ENCODE assay signal across 9 cellular contexts in genomic region chr2:149087751-149088150, GRCh38. TPM values are rescaled to one million over a fixed set of nuclear protein-coding genes. Genes with fewer than 3 reads are reported as not detected.
DNase-seq lines count a peak whose midpoint lies in the region; ATAC-seq and TF ChIP-seq lines count a peak whose summit lies in the region.
"Had no signal": no experiment of that assay in that cellular context is flagged by ENCODE, and none has a peak within 500 bp of the region (broad histone marks: within the 10 kb centered on the region; RNA-seq: fewer than 3 reads in every experiment).

No MANE protein-coding gene starts in this region.

- WGBS in neuronal stem cell (ENCODE audit: extremely low coverage in 2 of 2, insufficient read length in 2 of 2, insufficient replicate concordance in 1 of 2), 2 donors = no CpG with 5 or more reads among the region's 4 CpGs
- 63 to 83% methylated on average over 4 of the region's 4 CpGs for WGBS in sigmoid colon, 2 donors

- H3K79me1 ChIP-seq in neuronal stem cell (ENCODE audit: low read depth, low read length) = no peaks in the 10 kb centered on the region

- H3K4me1 ChIP-seq in Karpas-422 (ENCODE audit: low read length) = no peaks in the 10 kb centered on the region
- H3K4me1 ChIP-seq in neuronal stem cell (ENCODE audit: control insufficient read depth in 2 of 2, insufficient read depth in 1 of 2, low read depth in 1 of 2, low read length in 2 of 2) = peaks cover 0 to 3% of the 10 kb centered on the region in 2 donors
- no peaks in the 10 kb centered on the region for H3K4me1 ChIP-seq in CD8-positive, alpha-beta T cell (ENCODE audit: insufficient read depth, low read length)
- H3K4me1 ChIP-seq in sigmoid colon = no peaks in the 10 kb centered on the region
- peaks cover 0 to 23% of the 10 kb centered on the region in 2 donors for H3K4me1 ChIP-seq in left lung

- intact Hi-C loops in CD8-positive, alpha-beta T cell (cut with DNase I, micrococcal nuclease) = loop anchor here in 1 of 2 experiments (5.0 kb wide), 1 partner anchor 475 kb away; no protein-coding TSS in a partner anchor
- intact Hi-C loops in sigmoid colon (cut with DNase I) (no loop called here), left lung (cut with DNase I) (no loop called here)

- no peaks in the 10 kb centered on the region for H3K36me3 Mint-ChIP-seq in CD8-positive, alpha-beta T cell
- H3K36me3 Mint-ChIP-seq: naive thymus-derived CD8-positive, alpha-beta T cell had no signal

- no peak overlapping the region for H4K91ac ChIP-seq in neuronal stem cell (ENCODE audit: low read depth, low read length, poor library complexity)

- H3K14ac ChIP-seq in neuronal stem cell (ENCODE audit: low read length) = no peak overlapping the region

- H2AK5ac ChIP-seq in neuronal stem cell (ENCODE audit: low read depth, low read length) = no peak overlapping the region

- no peak overlapping the region for H2BK120ac ChIP-seq in neuronal stem cell (ENCODE audit: low read depth, low read length)

- H3K27ac ChIP-seq in Karpas-422 (ENCODE audit: low read length) = no peak overlapping the region
- no peak overlapping the region for H3K27ac ChIP-seq in brain microvascular endothelial cell
- no peak overlapping the region for H3K27ac ChIP-seq in neuronal stem cell (replicated peaks; ENCODE audit: low read length)
- no peak overlapping the region for H3K27ac ChIP-seq in CD8-positive, alpha-beta T cell (ENCODE audit: low read depth, low read length)
- no peak overlapping the region for H3K27ac ChIP-seq in sigmoid colon
- no peak overlapping the region for H3K27ac ChIP-seq in left lung
- H3K27ac ChIP-seq: heart left ventricle had no signal

- H3K36me3 ChIP-seq in Karpas-422 (ENCODE audit: insufficient read depth, low read length) (no peaks in the 10 kb centered on the region), brain microvascular endothelial cell (replicated peaks) (no peaks in the 10 kb centered on the region), neuronal stem cell (replicated peaks in 1 of 2; ENCODE audit: control insufficient read depth in 2 of 2, insufficient read depth in 2 of 2, low read length in 2 of 2) (no peaks in the 10 kb centered on the region), sigmoid colon (no peaks in the 10 kb centered on the region), left lung (no peaks in the 10 kb centered on the region)
- H3K36me3 ChIP-seq in CD8-positive, alpha-beta T cell (ENCODE audit: insufficient read depth, low read length) = no peaks in the 10 kb centered on the region
- H3K36me3 ChIP-seq: heart left ventricle had no signal

- no peak overlapping the region for H2BK15ac ChIP-seq in neuronal stem cell (ENCODE audit: low read length)

- no peaks in the 10 kb centered on the region for H3K9me2 ChIP-seq in Karpas-422 (replicated peaks; ENCODE audit: insufficient read depth, low read length)

- no peaks in the 10 kb centered on the region for H3K9me3 ChIP-seq in Karpas-422 (ENCODE audit: low read length)
- H3K9me3 ChIP-seq in neuronal stem cell (replicated peaks in 1 of 2; ENCODE audit: control insufficient read depth in 2 of 2, insufficient read depth in 1 of 2, low read depth in 1 of 2, low read length in 2 of 2) = no peaks in the 10 kb centered on the region
- no peaks in the 10 kb centered on the region for H3K9me3 ChIP-seq in CD8-positive, alpha-beta T cell (ENCODE audit: low read length)
- no peaks in the 10 kb centered on the region for H3K9me3 ChIP-seq in sigmoid colon
- no peaks in the 10 kb centered on the region for H3K9me3 ChIP-seq in left lung
- H3K9me3 ChIP-seq: heart left ventricle had no signal

- H2BK5ac ChIP-seq in neuronal stem cell (ENCODE audit: low read length) = no peak overlapping the region

- no peaks in the 10 kb centered on the region for H4K20me1 ChIP-seq in Karpas-422 (ENCODE audit: insufficient read depth, low read depth, low read length)

- H3K27me3 Mint-ChIP-seq in CD8-positive, alpha-beta T cell (ENCODE audit: low read depth) = peaks cover 14% of the 10 kb centered on the region

- no peak overlapping the region for H3K27ac Mint-ChIP-seq in CD8-positive, alpha-beta T cell
- H3K27ac Mint-ChIP-seq: naive thymus-derived CD8-positive, alpha-beta T cell had no signal

- H3K27me3 ChIP-seq in Karpas-422 (ENCODE audit: low read length) = no peaks in the 10 kb centered on the region
- no peaks in the 10 kb centered on the region for H3K27me3 ChIP-seq in brain microvascular endothelial cell (replicated peaks)
- peaks cover 0 to 4% (median 0%) of the 10 kb centered on the region in 3 experiments for H3K27me3 ChIP-seq in neuronal stem cell (ENCODE audit: control insufficient read depth in 3 of 3, insufficient read depth in 3 of 3, low read depth in 1 of 3, low read length in 3 of 3)
- no peaks in the 10 kb centered on the region for H3K27me3 ChIP-seq in CD8-positive, alpha-beta T cell (ENCODE audit: insufficient read depth, low read length)
- no peaks in the 10 kb centered on the region for H3K27me3 ChIP-seq in sigmoid colon
- H3K27me3 ChIP-seq in left lung = no peaks in the 10 kb centered on the region
- H3K27me3 ChIP-seq: heart left ventricle had no signal

- H3K18ac ChIP-seq in neuronal stem cell (ENCODE audit: low read length) = no peak overlapping the region

- no peak overlapping the region for H2BK12ac ChIP-seq in neuronal stem cell (ENCODE audit: low read length)

- H3K4ac ChIP-seq in neuronal stem cell (ENCODE audit: low read length) = peak overlapping the region; percentile 58

- no peaks in the 10 kb centered on the region for H3K9me3 Mint-ChIP-seq in CD8-positive, alpha-beta T cell
- H3K9me3 Mint-ChIP-seq: naive thymus-derived CD8-positive, alpha-beta T cell had no signal

- no peak overlapping the region for H3K23ac ChIP-seq in neuronal stem cell (ENCODE audit: low read depth, low read length, poor library complexity)

- no peak for TF ChIP-seq POLR2A in sigmoid colon (IDR thresholded peaks at IDR 0.05)

- TF ChIP-seq CTCF in GM12874 (IDR thresholded peaks at IDR 0.05; ENCODE audit: insufficient read depth, low read depth, low read length) (peak; percentile 45; the same call in 1 of the 2 replicates), brain microvascular endothelial cell (IDR thresholded peaks at IDR 0.05; ENCODE audit: low read depth, low read length, missing control alignments) (peak; percentile 60), sigmoid colon (IDR thresholded peaks at IDR 0.05) (no peak), left lung (IDR thresholded peaks at IDR 0.05) (no peak)
- no peak for TF ChIP-seq CTCF in CD8-positive, alpha-beta T cell (IDR thresholded peaks at IDR 0.05)

- H3K9ac ChIP-seq in Karpas-422 (ENCODE audit: low read length) (no peak overlapping the region), neuronal stem cell (ENCODE audit: low read depth, low read length, poor library complexity) (no peak overlapping the region)

- H3K4me3 ChIP-seq in Karpas-422 (ENCODE audit: low read length) = no peak overlapping the region
- H3K4me3 ChIP-seq in brain microvascular endothelial cell (ENCODE audit: low read depth, low read length) = no peak overlapping the region
- no peak overlapping the region for H3K4me3 ChIP-seq in neuronal stem cell (ENCODE audit: low read length in 2 of 2)
- H3K4me3 ChIP-seq in CD8-positive, alpha-beta T cell (ENCODE audit: low read depth, low read length) = no peak overlapping the region
- H3K4me3 ChIP-seq in sigmoid colon = no peak overlapping the region
- H3K4me3 ChIP-seq in left lung = no peak overlapping the region
- H3K4me3 ChIP-seq: heart left ventricle had no signal

- H4K8ac ChIP-seq in neuronal stem cell (ENCODE audit: low read depth, low read length) = no peak overlapping the region

- no peaks in the 10 kb centered on the region for H3K4me1 Mint-ChIP-seq in CD8-positive, alpha-beta T cell (ENCODE audit: low read depth)

- no peak overlapping the region for H3K4me3 Mint-ChIP-seq in CD8-positive, alpha-beta T cell
- H3K4me3 Mint-ChIP-seq: naive thymus-derived CD8-positive, alpha-beta T cell had no signal

- POLR2A ChIA-PET in CD8-positive, alpha-beta T cell (lab: Charles Lee) = no interaction called here

- DNase-seq in Karpas-422 (peak; percentile 59), brain microvascular endothelial cell (no peak), neuronal stem cell (ENCODE audit: low spot score) (no peak), sigmoid colon (no peak), left lung (no peak)
- DNase-seq in CD8-positive, alpha-beta T cell = no peak
- DNase-seq: heart left ventricle had no signal

- in situ Hi-C loops in brain microvascular endothelial cell (cut with HindIII; ENCODE audit: low pct_ligation_motif_present, low sequenced_read_pairs) = no loop called here

- no peak for ATAC-seq in CD8-positive, alpha-beta T cell
- no peak for ATAC-seq in left lung
- ATAC-seq: heart left ventricle; naive thymus-derived CD8-positive, alpha-beta T cell had no signal

- H2AFZ ChIP-seq in Karpas-422 (ENCODE audit: low read length) = no peak overlapping the region
- no peak overlapping the region for H2AFZ ChIP-seq in neuronal stem cell (ENCODE audit: low read length)

- no peak overlapping the region for H3K4me2 ChIP-seq in Karpas-422 (ENCODE audit: low read depth, low read length, poor library complexity, severe bottlenecking)
- H3K4me2 ChIP-seq in neuronal stem cell (ENCODE audit: insufficient read depth, low read length, poor library complexity, severe bottlenecking) = no peak overlapping the region

- no peaks in the 10 kb centered on the region for H3K79me2 ChIP-seq in Karpas-422 (ENCODE audit: low read length)

- no peak for TF ChIP-seq EP300 in sigmoid colon (IDR thresholded peaks at IDR 0.05)

- CTCF ChIA-PET in CD8-positive, alpha-beta T cell (lab: Charles Lee) = no interaction called here

RNA-seq across cellular contexts. Expression of gene LYPD6B, which starts 49.3 kb away (rescaled TPM):
- total RNA-seq in Karpas-422 (2014; rRNA removed; shearing (Covaris generic); ENCODE audit: low replicate concordance) = 0.43 and 0.75 TPM in 2 replicates
- 0.45 TPM for polyA plus RNA-seq in neuronal stem cell (2013, experiment 1 of 2)
- polyA plus RNA-seq in neuronal stem cell (2013, experiment 2 of 2) = 0.33 TPM
- total RNA-seq in CD8-positive, alpha-beta T cell = not detected
- under 1 TPM in 1 of 4 donors, not detected in 3; 0.66 TPM for total RNA-seq in sigmoid colon
- 1 to 10 TPM; 1.2 to 2.1 (median 1.8) TPM for polyA plus RNA-seq in sigmoid colon
- total RNA-seq in left lung = under 1 TPM; 0.79 to 0.81 TPM
- total RNA-seq: heart left ventricle; naive thymus-derived CD8-positive, alpha-beta T cell had no signal
- polyA plus RNA-seq: heart left ventricle; naive thymus-derived CD8-positive, alpha-beta T cell had no signal

Comparison
In these comparisons a context has a peak if more than half of its experiments do, and no peak if none do; other contexts are left out.
1. CTCF ChIP-seq: peak in GM12874 (single experiment) and brain microvascular endothelial cell (single experiment); none in CD8-positive, alpha-beta T cell (single experiment), sigmoid colon (0 of 4) and left lung (0 of 2).